1 cellular context compared by ENCODE assay signal in the genomic region with DNA sequence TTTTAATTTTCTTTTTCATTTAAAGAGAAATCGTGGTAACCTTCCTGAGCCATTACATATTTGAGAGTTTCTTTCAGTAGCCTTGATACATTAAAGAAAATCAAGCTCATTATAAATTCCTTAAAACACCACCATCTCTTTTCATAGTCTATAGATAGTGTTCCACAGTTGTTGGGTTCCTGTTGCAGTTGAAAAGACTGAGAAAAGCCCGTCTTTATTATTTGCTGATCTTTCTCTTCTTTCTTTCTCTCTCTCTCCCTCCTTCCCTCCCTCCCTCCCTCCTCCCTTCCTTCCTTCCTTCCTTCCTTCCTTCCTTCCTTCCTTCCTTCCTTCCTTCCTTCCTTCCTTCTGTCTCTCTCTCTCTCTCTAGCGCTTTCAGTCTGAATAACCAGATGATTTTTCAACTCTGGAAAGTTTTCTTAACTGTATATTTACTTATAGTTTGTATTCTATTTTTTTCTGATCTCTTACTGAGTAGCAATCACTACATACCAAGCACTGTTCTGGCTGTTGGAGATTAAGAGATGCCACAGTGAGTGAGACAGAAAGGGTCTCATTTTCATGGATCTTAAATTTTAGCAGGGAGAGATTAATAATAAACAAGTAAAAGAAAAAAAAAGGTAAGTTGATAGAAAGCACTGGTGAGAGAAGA.
TF ChIP-seq lines count a peak whose summit lies in the region.

No MANE protein-coding gene starts in this region.

TF ChIP-seq in HepG2, 621 proteins besides CTCF, POLR2A, EP300 and RAD21:
- TF ChIP-seq HMGXB4 (CRISPR knock-in tag; IDR thresholded peaks at IDR 0.05; ENCODE audit: borderline replicate concordance in 1 of 2, low read depth in 1 of 2) (no peak), HNRNPK (IDR thresholded peaks at IDR 0.05; ENCODE audit: low read depth, low read length, poor library complexity, severe bottlenecking) (peak; percentile 74), ZNF543 (CRISPR knock-in tag; IDR thresholded peaks at IDR 0.05) (no peak), ZNF136 (CRISPR knock-in tag; IDR thresholded peaks at IDR 0.05; ENCODE audit: low read depth) (no peak), ZNF563 (CRISPR knock-in tag; IDR thresholded peaks at IDR 0.05) (no peak), BORCS8-MEF2B (CRISPR knock-in tag; IDR thresholded peaks at IDR 0.05) (no peak)
